ENCODE assay signal across 1 cellular context in genomic region chr20:63977392-63978276, GRCh38.
TF ChIP-seq lines count a peak whose summit lies in the region.

No MANE protein-coding gene starts in this region.

TF ChIP-seq in K562, 482 proteins besides CTCF, POLR2A, EP300 and RAD21 (continued from another document and continues in another):
- TF ChIP-seq, protein P1, sequence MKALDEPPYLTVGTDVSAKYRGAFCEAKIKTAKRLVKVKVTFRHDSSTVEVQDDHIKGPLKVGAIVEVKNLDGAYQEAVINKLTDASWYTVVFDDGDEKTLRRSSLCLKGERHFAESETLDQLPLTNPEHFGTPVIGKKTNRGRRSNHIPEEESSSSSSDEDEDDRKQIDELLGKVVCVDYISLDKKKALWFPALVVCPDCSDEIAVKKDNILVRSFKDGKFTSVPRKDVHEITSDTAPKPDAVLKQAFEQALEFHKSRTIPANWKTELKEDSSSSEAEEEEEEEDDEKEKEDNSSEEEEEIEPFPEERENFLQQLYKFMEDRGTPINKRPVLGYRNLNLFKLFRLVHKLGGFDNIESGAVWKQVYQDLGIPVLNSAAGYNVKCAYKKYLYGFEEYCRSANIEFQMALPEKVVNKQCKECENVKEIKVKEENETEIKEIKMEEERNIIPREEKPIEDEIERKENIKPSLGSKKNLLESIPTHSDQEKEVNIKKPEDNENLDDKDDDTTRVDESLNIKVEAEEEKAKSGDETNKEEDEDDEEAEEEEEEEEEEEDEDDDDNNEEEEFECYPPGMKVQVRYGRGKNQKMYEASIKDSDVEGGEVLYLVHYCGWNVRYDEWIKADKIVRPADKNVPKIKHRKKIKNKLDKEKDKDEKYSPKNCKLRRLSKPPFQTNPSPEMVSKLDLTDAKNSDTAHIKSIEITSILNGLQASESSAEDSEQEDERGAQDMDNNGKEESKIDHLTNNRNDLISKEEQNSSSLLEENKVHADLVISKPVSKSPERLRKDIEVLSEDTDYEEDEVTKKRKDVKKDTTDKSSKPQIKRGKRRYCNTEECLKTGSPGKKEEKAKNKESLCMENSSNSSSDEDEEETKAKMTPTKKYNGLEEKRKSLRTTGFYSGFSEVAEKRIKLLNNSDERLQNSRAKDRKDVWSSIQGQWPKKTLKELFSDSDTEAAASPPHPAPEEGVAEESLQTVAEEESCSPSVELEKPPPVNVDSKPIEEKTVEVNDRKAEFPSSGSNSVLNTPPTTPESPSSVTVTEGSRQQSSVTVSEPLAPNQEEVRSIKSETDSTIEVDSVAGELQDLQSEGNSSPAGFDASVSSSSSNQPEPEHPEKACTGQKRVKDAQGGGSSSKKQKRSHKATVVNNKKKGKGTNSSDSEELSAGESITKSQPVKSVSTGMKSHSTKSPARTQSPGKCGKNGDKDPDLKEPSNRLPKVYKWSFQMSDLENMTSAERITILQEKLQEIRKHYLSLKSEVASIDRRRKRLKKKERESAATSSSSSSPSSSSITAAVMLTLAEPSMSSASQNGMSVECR (CRISPR knock-in tag; IDR thresholded peaks at IDR 0.05) = peak; percentile 23; the same call in 1 of the 2 replicates
- TF ChIP-seq, protein P2, sequence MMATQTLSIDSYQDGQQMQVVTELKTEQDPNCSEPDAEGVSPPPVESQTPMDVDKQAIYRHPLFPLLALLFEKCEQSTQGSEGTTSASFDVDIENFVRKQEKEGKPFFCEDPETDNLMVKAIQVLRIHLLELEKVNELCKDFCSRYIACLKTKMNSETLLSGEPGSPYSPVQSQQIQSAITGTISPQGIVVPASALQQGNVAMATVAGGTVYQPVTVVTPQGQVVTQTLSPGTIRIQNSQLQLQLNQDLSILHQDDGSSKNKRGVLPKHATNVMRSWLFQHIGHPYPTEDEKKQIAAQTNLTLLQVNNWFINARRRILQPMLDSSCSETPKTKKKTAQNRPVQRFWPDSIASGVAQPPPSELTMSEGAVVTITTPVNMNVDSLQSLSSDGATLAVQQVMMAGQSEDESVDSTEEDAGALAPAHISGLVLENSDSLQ (IDR thresholded peaks at IDR 0.05) = peak; percentile 44; the same call in 1 of the 2 replicates
- 0 out of 2 replicates have a peak, but pooled peaks have one; percentile 21 for TF ChIP-seq CBFA2T2 (conservative IDR thresholded peaks at IDR 0.05)
- TF ChIP-seq ZC3H11A (IDR thresholded peaks at IDR 0.05; ENCODE audit: low read depth, low read length) = no peak
- TF ChIP-seq CBFB (CRISPR knock-in tag; IDR thresholded peaks at IDR 0.05) = 0 out of 2 replicates have a peak, but pooled peaks have one; percentile 34
- TF ChIP-seq NEUROD1 (IDR thresholded peaks at IDR 0.05; ENCODE audit: borderline replicate concordance, low read depth, low read length, partially characterized antibody) = no peak
- peak; percentile 53; the same call in 1 of the 2 replicates for TF ChIP-seq SMARCE1 (IDR thresholded peaks at IDR 0.05)
- no peak for TF ChIP-seq BRD9 (IDR thresholded peaks at IDR 0.05; ENCODE audit: low read depth, partially characterized antibody)
- no peak for TF ChIP-seq ELK1 (CRISPR knock-in tag; IDR thresholded peaks at IDR 0.05)
- TF ChIP-seq SMAD2 (IDR thresholded peaks at IDR 0.05; ENCODE audit: low read depth, low read length) = no peak
- peak in 1 of 2 experiments; percentile 67; a peak in 1 of 4 replicates for TF ChIP-seq SIN3A (IDR thresholded peaks at IDR 0.05; ENCODE audit: borderline replicate concordance in 2 of 2, control insufficient read depth in 1 of 2, low read depth in 2 of 2, low read length in 2 of 2)
- peak; percentile 80 for TF ChIP-seq ZKSCAN3 (CRISPR knock-in tag; IDR thresholded peaks at IDR 0.05)
- TF ChIP-seq NR2C2 (CRISPR knock-in tag; IDR thresholded peaks at IDR 0.05) = 0 out of 2 replicates have a peak, but pooled peaks have one; percentile 37
- TF ChIP-seq NR2C2 (tag; IDR thresholded peaks at IDR 0.05) = no peak
- no peak for TF ChIP-seq PHF8 (IDR thresholded peaks at IDR 0.05; ENCODE audit: borderline replicate concordance, low read length)
- no peak for TF ChIP-seq FOXJ3 (CRISPR knock-in tag; IDR thresholded peaks at IDR 0.05)
- TF ChIP-seq DACH1 (IDR thresholded peaks at IDR 0.05; ENCODE audit: partially characterized antibody) = peak; percentile 37
- TF ChIP-seq ZNF740 (CRISPR knock-in tag; IDR thresholded peaks at IDR 0.05) = peak; percentile 89
- no peak for TF ChIP-seq ZNF740 (tag; IDR thresholded peaks at IDR 0.05)
- TF ChIP-seq, protein P3, sequence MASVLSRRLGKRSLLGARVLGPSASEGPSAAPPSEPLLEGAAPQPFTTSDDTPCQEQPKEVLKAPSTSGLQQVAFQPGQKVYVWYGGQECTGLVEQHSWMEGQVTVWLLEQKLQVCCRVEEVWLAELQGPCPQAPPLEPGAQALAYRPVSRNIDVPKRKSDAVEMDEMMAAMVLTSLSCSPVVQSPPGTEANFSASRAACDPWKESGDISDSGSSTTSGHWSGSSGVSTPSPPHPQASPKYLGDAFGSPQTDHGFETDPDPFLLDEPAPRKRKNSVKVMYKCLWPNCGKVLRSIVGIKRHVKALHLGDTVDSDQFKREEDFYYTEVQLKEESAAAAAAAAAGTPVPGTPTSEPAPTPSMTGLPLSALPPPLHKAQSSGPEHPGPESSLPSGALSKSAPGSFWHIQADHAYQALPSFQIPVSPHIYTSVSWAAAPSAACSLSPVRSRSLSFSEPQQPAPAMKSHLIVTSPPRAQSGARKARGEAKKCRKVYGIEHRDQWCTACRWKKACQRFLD (CRISPR knock-in tag; IDR thresholded peaks at IDR 0.05) = peak; percentile 47; the same call in 1 of the 2 replicates
- TF ChIP-seq ATF3 (IDR thresholded peaks at IDR 0.05) = peak; percentile 86
- peak; percentile 47; the same call in 1 of the 2 replicates for TF ChIP-seq ATF3 (CRISPR knock-in tag; conservative IDR thresholded peaks at IDR 0.05)
- peak; percentile 75 for TF ChIP-seq MYNN (IDR thresholded peaks at IDR 0.05)
- no peak for TF ChIP-seq MYNN (CRISPR knock-in tag; IDR thresholded peaks at IDR 0.05)
- 0 out of 2 replicates have a peak, but pooled peaks have one; percentile 10 for TF ChIP-seq NFIC (IDR thresholded peaks at IDR 0.05)
- TF ChIP-seq, protein P4, sequence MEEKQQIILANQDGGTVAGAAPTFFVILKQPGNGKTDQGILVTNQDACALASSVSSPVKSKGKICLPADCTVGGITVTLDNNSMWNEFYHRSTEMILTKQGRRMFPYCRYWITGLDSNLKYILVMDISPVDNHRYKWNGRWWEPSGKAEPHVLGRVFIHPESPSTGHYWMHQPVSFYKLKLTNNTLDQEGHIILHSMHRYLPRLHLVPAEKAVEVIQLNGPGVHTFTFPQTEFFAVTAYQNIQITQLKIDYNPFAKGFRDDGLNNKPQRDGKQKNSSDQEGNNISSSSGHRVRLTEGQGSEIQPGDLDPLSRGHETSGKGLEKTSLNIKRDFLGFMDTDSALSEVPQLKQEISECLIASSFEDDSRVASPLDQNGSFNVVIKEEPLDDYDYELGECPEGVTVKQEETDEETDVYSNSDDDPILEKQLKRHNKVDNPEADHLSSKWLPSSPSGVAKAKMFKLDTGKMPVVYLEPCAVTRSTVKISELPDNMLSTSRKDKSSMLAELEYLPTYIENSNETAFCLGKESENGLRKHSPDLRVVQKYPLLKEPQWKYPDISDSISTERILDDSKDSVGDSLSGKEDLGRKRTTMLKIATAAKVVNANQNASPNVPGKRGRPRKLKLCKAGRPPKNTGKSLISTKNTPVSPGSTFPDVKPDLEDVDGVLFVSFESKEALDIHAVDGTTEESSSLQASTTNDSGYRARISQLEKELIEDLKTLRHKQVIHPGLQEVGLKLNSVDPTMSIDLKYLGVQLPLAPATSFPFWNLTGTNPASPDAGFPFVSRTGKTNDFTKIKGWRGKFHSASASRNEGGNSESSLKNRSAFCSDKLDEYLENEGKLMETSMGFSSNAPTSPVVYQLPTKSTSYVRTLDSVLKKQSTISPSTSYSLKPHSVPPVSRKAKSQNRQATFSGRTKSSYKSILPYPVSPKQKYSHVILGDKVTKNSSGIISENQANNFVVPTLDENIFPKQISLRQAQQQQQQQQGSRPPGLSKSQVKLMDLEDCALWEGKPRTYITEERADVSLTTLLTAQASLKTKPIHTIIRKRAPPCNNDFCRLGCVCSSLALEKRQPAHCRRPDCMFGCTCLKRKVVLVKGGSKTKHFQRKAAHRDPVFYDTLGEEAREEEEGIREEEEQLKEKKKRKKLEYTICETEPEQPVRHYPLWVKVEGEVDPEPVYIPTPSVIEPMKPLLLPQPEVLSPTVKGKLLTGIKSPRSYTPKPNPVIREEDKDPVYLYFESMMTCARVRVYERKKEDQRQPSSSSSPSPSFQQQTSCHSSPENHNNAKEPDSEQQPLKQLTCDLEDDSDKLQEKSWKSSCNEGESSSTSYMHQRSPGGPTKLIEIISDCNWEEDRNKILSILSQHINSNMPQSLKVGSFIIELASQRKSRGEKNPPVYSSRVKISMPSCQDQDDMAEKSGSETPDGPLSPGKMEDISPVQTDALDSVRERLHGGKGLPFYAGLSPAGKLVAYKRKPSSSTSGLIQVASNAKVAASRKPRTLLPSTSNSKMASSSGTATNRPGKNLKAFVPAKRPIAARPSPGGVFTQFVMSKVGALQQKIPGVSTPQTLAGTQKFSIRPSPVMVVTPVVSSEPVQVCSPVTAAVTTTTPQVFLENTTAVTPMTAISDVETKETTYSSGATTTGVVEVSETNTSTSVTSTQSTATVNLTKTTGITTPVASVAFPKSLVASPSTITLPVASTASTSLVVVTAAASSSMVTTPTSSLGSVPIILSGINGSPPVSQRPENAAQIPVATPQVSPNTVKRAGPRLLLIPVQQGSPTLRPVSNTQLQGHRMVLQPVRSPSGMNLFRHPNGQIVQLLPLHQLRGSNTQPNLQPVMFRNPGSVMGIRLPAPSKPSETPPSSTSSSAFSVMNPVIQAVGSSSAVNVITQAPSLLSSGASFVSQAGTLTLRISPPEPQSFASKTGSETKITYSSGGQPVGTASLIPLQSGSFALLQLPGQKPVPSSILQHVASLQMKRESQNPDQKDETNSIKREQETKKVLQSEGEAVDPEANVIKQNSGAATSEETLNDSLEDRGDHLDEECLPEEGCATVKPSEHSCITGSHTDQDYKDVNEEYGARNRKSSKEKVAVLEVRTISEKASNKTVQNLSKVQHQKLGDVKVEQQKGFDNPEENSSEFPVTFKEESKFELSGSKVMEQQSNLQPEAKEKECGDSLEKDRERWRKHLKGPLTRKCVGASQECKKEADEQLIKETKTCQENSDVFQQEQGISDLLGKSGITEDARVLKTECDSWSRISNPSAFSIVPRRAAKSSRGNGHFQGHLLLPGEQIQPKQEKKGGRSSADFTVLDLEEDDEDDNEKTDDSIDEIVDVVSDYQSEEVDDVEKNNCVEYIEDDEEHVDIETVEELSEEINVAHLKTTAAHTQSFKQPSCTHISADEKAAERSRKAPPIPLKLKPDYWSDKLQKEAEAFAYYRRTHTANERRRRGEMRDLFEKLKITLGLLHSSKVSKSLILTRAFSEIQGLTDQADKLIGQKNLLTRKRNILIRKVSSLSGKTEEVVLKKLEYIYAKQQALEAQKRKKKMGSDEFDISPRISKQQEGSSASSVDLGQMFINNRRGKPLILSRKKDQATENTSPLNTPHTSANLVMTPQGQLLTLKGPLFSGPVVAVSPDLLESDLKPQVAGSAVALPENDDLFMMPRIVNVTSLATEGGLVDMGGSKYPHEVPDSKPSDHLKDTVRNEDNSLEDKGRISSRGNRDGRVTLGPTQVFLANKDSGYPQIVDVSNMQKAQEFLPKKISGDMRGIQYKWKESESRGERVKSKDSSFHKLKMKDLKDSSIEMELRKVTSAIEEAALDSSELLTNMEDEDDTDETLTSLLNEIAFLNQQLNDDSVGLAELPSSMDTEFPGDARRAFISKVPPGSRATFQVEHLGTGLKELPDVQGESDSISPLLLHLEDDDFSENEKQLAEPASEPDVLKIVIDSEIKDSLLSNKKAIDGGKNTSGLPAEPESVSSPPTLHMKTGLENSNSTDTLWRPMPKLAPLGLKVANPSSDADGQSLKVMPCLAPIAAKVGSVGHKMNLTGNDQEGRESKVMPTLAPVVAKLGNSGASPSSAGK (IDR thresholded peaks at IDR 0.05) = peak; percentile 31; the same call in 1 of the 2 replicates
- TF ChIP-seq, protein P5, sequence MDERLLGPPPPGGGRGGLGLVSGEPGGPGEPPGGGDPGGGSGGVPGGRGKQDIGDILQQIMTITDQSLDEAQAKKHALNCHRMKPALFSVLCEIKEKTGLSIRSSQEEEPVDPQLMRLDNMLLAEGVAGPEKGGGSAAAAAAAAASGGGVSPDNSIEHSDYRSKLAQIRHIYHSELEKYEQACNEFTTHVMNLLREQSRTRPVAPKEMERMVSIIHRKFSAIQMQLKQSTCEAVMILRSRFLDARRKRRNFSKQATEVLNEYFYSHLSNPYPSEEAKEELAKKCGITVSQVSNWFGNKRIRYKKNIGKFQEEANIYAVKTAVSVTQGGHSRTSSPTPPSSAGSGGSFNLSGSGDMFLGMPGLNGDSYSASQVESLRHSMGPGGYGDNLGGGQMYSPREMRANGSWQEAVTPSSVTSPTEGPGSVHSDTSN (CRISPR knock-in tag; IDR thresholded peaks at IDR 0.05; ENCODE audit: low read depth) = no peak
- TF ChIP-seq, protein P5 (tag; conservative IDR thresholded peaks at IDR 0.05; ENCODE audit: low read depth) = no peak
- TF ChIP-seq JUNB (CRISPR knock-in tag; conservative IDR thresholded peaks at IDR 0.05) = 0 out of 2 replicates have a peak, but pooled peaks have one; percentile 29
- TF ChIP-seq ZFX (CRISPR knock-in tag; IDR thresholded peaks at IDR 0.05) = 0 out of 2 replicates have a peak, but pooled peaks have one; percentile 24
